Comparison of ENCODE assay signal across 32 cellular contexts in genomic region chr4:85951-86350, GRCh38.
"Had no signal": no experiment of that assay in that cellular context is flagged by ENCODE, and none has a peak within 500 bp of the region (broad histone marks: within the 10 kb centered on the region; RNA-seq: fewer than 3 reads in every experiment).

No MANE protein-coding gene starts in this region.

- DNase-seq: activated CD4-positive, alpha-beta T cell treated with anti-CD3 and anti-CD28 coated beads for 48 hours; activated CD4-positive, alpha-beta T cell treated with anti-CD3 and anti-CD28 coated beads, Interleukin-2, amount 50 U/mL, for 48 hours; activated CD8-positive, alpha-beta memory T cell treated with anti-CD3 and anti-CD28 coated beads for 24 hours; activated effector memory CD4-positive, alpha-beta T cell treated with Interleukin-2 at 50 U/mL for 16 hours; activated naive CD4-positive, alpha-beta T cell treated with Interleukin-2 at 50 U/mL for 16 hours; adrenal gland; aorta; cerebellar nuclear complex; cortex of kidney; heart right ventricle; left cardiac atrium; left ventricle myocardium superior; mammary epithelial cell; naive thymus-derived CD4-positive, alpha-beta T cell; occipital lobe; psoas muscle; stimulated activated CD4-positive, alpha-beta T cell treated with anti-CD3 and anti-CD28 coated beads, Interleukin-15, amount 100 ng/mL, for 24 hours; stimulated activated CD4-positive, alpha-beta T cell treated with anti-CD3 and anti-CD28 coated beads, Interleukin-2, amount 100 ng/mL, for 48 hours; stimulated activated naive CD8-positive, alpha-beta T cell treated with anti-CD3 and anti-CD28 coated beads, Interleukin-15, Interleukin-2, amounts not matched to agents 100 U/mL and 50 U/mL, for 24 hours; T-helper 9 cell; thyroid gland; upper lobe of right lung; WERI-Rb-1 had no signal

- H3K4me1 ChIP-seq: adrenal gland, esophagus muscularis mucosa, foreskin keratinocyte, heart right ventricle, neural progenitor cell, parathyroid adenoma, psoas muscle, right atrium auricular region, thyroid gland, upper lobe of right lung had no signal

- ATAC-seq: activated CD4-positive, CD25-positive, alpha-beta regulatory T cell treated with anti-CD3 and anti-CD28 coated beads, Interleukin-2, amount 50 U/mL, for 24 hours; foreskin keratinocyte; heart right ventricle; left cardiac atrium; left ventricle myocardium superior; naive thymus-derived CD4-positive, alpha-beta T cell; psoas muscle; stimulated activated naive CD8-positive, alpha-beta T cell treated with anti-CD3 and anti-CD28 coated beads, Interleukin-15, Interleukin-2, amounts not matched to agents 100 U/mL and 50 U/mL, for 24 hours; upper lobe of right lung had no signal

- H3K27me3 ChIP-seq: adrenal gland, cardiac muscle cell, esophagus muscularis mucosa, foreskin keratinocyte, heart right ventricle, neural progenitor cell, right atrium auricular region, thyroid gland, upper lobe of right lung had no signal

- H3K4me3 Mint-ChIP-seq: activated naive CD8-positive, alpha-beta T cell; brain; naive thymus-derived CD4-positive, alpha-beta T cell; neural progenitor cell had no signal

- H3K9ac ChIP-seq: neural progenitor cell, parathyroid adenoma had no signal

- H3K27ac Mint-ChIP-seq: activated naive CD8-positive, alpha-beta T cell; brain; naive thymus-derived CD4-positive, alpha-beta T cell; neural progenitor cell had no signal

- H3K27ac ChIP-seq: adrenal gland, cardiac muscle cell, esophagus muscularis mucosa, foreskin keratinocyte, heart right ventricle, neural progenitor cell, parathyroid adenoma, psoas muscle, right atrium auricular region, thyroid gland, upper lobe of right lung, WERI-Rb-1 had no signal

- H3K4me1 Mint-ChIP-seq: brain; naive thymus-derived CD4-positive, alpha-beta T cell; neural progenitor cell had no signal

- H3K4me3 ChIP-seq: cardiac muscle cell, esophagus muscularis mucosa, heart right ventricle, neural progenitor cell, psoas muscle, right atrium auricular region, thyroid gland, upper lobe of right lung had no signal

- H3K27me3 Mint-ChIP-seq: activated naive CD8-positive, alpha-beta T cell; naive thymus-derived CD4-positive, alpha-beta T cell had no signal
